8 cellular contexts compared by ENCODE assay signal in the genomic region with DNA sequence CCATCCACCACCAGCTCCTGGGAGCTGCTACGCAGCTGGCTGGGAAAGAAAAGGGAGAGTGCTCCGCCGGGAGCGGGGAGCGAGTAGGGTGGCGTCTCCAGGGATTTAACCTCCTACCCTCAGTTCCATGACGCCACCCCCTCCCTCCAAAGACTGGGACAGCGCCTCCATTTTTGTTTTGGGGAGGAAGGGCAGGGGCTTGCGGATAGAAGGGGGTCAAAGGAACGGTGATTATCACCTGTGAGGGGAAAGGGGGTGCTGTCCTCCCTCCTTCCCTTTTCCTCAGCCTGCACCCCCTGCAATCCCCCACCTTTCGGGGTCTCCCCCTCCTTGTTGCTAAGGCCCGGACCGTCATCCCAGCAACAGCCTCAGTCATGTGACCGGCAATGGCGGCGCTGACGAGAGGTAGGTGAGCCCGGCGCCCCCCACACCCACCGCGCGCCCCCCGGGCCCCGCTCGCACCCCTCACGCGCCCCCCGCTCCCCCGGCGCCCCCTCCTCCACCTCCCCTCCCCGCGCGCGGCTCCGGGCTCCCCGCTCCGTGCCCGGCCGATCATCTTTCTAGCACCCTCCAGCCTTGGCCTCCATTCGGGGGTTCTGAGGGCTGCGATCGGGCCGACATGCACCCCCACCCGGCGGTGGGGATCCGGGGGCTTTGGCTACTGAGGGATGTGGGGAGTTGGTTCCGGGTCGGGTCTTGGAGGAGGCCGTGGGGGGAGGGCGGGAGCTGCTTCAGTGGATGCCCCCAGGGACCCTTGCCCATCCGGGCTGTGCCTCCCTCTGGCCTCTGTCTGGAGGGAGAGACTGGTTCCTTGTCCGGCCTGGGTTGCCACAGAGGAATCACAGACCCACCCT. TPM values are rescaled to one million over a fixed set of nuclear protein-coding genes. Genes with fewer than 3 reads are reported as not detected.
DNase-seq lines count a peak whose midpoint lies in the region; ATAC-seq, FAIRE-seq and TF ChIP-seq lines count a peak whose summit lies in the region.

A gene with protein sequence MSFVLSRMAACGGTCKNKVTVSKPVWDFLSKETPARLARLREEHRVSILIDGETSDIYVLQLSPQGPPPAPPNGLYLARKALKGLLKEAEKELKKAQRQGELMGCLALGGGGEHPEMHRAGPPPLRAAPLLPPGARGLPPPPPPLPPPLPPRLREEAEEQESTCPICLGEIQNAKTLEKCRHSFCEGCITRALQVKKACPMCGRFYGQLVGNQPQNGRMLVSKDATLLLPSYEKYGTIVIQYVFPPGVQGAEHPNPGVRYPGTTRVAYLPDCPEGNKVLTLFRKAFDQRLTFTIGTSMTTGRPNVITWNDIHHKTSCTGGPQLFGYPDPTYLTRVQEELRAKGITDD (plus strand): TSS at position 371 of the 854 bp plus-strand sequence. CDS start 1,694 bp downstream, outside the sequence.

- peak within 1 kb of the TSS; percentile 76 for H3K27ac Mint-ChIP-seq in activated naive CD8-positive, alpha-beta T cell treated with anti-CD3 and anti-CD28 coated beads for 36 hours

- no peak for DNase-seq in AG09309 (ENCODE audit: low read depth)
- DNase-seq in GM19239 (ENCODE audit: insufficient read length, low spot score), result no peak
- peak; percentile 18 for DNase-seq in NCI-H2227 treated with DMSO at 0.1 percent for 48 hours (lab: John Stamatoyannopoulos, UW)
- DNase-seq in activated naive CD8-positive, alpha-beta T cell treated with anti-CD3 and anti-CD28 coated beads for 36 hours, result peak; percentile 48
- peak; percentile 37 to 45 for DNase-seq in cardiac muscle cell (ENCODE audit: low read depth in 1 of 2, low spot score in 1 of 2)
- DNase-seq in osteoblast (ENCODE audit: insufficient read length, low spot score, missing footprints), result peak; percentile 92

- peak; percentile 48 for FAIRE-seq in GM19239 (lab: Jason Lieb, UNC)

- H3K27ac ChIP-seq in cardiac muscle cell (no peak within 1 kb of the TSS), osteoblast (ENCODE audit: low read depth, low read length) (peak within 1 kb of the TSS; percentile 86)

- H3K79me2 ChIP-seq in osteoblast (ENCODE audit: insufficient read depth, low read length), result no peaks in the 10 kb centered on the region

- H3K4me1 Mint-ChIP-seq in activated naive CD8-positive, alpha-beta T cell treated with anti-CD3 and anti-CD28 coated beads for 36 hours, result peaks cover 18% of the 10 kb centered on the region

- H3K4me3 ChIP-seq in AG09309 (ENCODE audit: control insufficient read depth, low read depth, low read length) (peak within 1 kb of the TSS; percentile 59), cardiac muscle cell (peak within 1 kb of the TSS; percentile 84), osteoblast (ENCODE audit: insufficient read depth, low read length) (peak within 1 kb of the TSS; percentile 89)

- H3K27me3 ChIP-seq in cardiac muscle cell, result no peaks in the 10 kb centered on the region
- H3K27me3 ChIP-seq in osteoblast (ENCODE audit: insufficient read depth, low read length), result no peaks in the 10 kb centered on the region

- no peak for ATAC-seq in HG02623 (IDR thresholded peaks at IDR 0.05; ENCODE audit: unreplicated experiment)
- ATAC-seq in GM18870 (IDR thresholded peaks at IDR 0.05; ENCODE audit: unreplicated experiment), result no peak

- H3K4me2 ChIP-seq in osteoblast (ENCODE audit: insufficient read depth, low read length), result peak within 1 kb of the TSS; percentile 96

- H3K9me3 ChIP-seq in cardiac muscle cell (ENCODE audit: low read depth), result no peaks in the 10 kb centered on the region
- H3K9me3 ChIP-seq in osteoblast (ENCODE audit: low read depth, low read length), result no peaks in the 10 kb centered on the region

- no peaks in the 10 kb centered on the region for H3K27me3 Mint-ChIP-seq in activated naive CD8-positive, alpha-beta T cell treated with anti-CD3 and anti-CD28 coated beads for 36 hours

- H3K36me3 ChIP-seq in cardiac muscle cell (no peaks in the 10 kb centered on the region), osteoblast (ENCODE audit: insufficient read depth, low read length) (peaks cover 6% of the 10 kb centered on the region)

- H3K36me3 Mint-ChIP-seq in activated naive CD8-positive, alpha-beta T cell treated with anti-CD3 and anti-CD28 coated beads for 36 hours, result peaks cover 7% of the 10 kb centered on the region

- TF ChIP-seq CTCF in AG09309 (IDR thresholded peaks at IDR 0.05; ENCODE audit: control insufficient read depth, insufficient read depth, low read depth, low read length, missing control alignments) (no peak), cardiac muscle cell (IDR thresholded peaks at IDR 0.05; ENCODE audit: low read depth, low read length) (no peak), osteoblast (IDR thresholded peaks at IDR 0.05; ENCODE audit: extremely low read depth, low read depth, low read length) (no peak)

- no peaks in the 10 kb centered on the region for H3K9me3 Mint-ChIP-seq in activated naive CD8-positive, alpha-beta T cell treated with anti-CD3 and anti-CD28 coated beads for 36 hours

- peak within 1 kb of the TSS; percentile 96 for H2AFZ ChIP-seq in osteoblast (ENCODE audit: low read length)

- peak within 1 kb of the TSS; percentile 79 for H3K4me3 Mint-ChIP-seq in activated naive CD8-positive, alpha-beta T cell treated with anti-CD3 and anti-CD28 coated beads for 36 hours

- no peaks in the 10 kb centered on the region for H4K20me1 ChIP-seq in osteoblast (ENCODE audit: insufficient read depth, low read length)

- H3K4me1 ChIP-seq in cardiac muscle cell (ENCODE audit: low read depth) (peaks cover 10% of the 10 kb centered on the region), osteoblast (ENCODE audit: insufficient read depth, low read length) (peaks cover 17% of the 10 kb centered on the region)

RNA-seq across cellular contexts. Expression of the gene that starts here (rescaled TPM):
- total RNA-seq in activated naive CD8-positive, alpha-beta T cell treated with anti-CD3 and anti-CD28 coated beads for 36 hours, result 10 to 100 TPM; 18.9 to 20.2 TPM
- total RNA-seq in cardiac muscle cell (52.1 and 59.0 TPM in 2 replicates), osteoblast (17.1 and 21.4 TPM in 2 replicates)
- polyA plus RNA-seq in cardiac muscle cell, result 44.5 and 46.6 TPM in 2 replicates

Comparison
In these comparisons a context has a peak if more than half of its experiments do, and no peak if none do; other contexts are left out.
1. DNase-seq: peak in NCI-H2227 treated with DMSO at 0.1 percent for 48 hours (single experiment), activated naive CD8-positive, alpha-beta T cell treated with anti-CD3 and anti-CD28 coated beads for 36 hours (single experiment), cardiac muscle cell (2 of 2) and osteoblast (single experiment); none in AG09309 (single experiment) and GM19239 (single experiment).
2. Peak in every context shown above with its lines, with median percentiles within 50 percentile points of each other: H3K4me3 ChIP-seq.